ENCODE assay signal across 8 cellular contexts in genomic region chr17:7217113-7217987, GRCh38. TPM values are rescaled to one million over a fixed set of nuclear protein-coding genes. Genes with fewer than 3 reads are reported as not detected.
DNase-seq lines count a peak whose midpoint lies in the region; ATAC-seq and TF ChIP-seq lines count a peak whose summit lies in the region.

No MANE protein-coding gene starts in this region.

- H3K4me3 ChIP-seq in heart right ventricle (peak overlapping the region; percentile 29 to 60 (median 52)), sigmoid colon (peak overlapping the region; percentile 54 to 67 (median 62))

- H3K4me1 ChIP-seq in heart right ventricle (peaks cover 20 to 77% (median 67%) of the 10 kb centered on the region in 9 donors), sigmoid colon (peaks cover 0 to 75% (median 66%) of the 10 kb centered on the region in 4 donors)

- WGBS in heart right ventricle, 2 donors = 4 to 6% methylated on average over 21 to 32 of the region's 32 CpGs
- WGBS in sigmoid colon, 2 donors = 4 to 11% methylated on average over 32 of the region's 32 CpGs

- H3K36me3 ChIP-seq in heart right ventricle (peaks cover 0 to 17% (median 0%) of the 10 kb centered on the region in 9 donors), sigmoid colon (peaks cover 0 to 6% (median 2%) of the 10 kb centered on the region in 4 donors)

- DNase-seq in GDM1 (lab: John Stamatoyannopoulos, UW) (peak; percentile 69), NCI-H146 (lab: John Stamatoyannopoulos, UW) (peak; percentile 51), heart right ventricle (peak; percentile 52 to 79), sigmoid colon (peak; percentile 91), pons (ENCODE audit: low spot score) (no peak), posterior vena cava (ENCODE audit: low spot score) (no peak)
- peak; percentile 47 for DNase-seq in activated naive CD8-positive, alpha-beta T cell treated with anti-CD3 and anti-CD28 coated beads, Interleukin-2, amount 10 ng/mL, durations not matched to agents 7 days and 5 days

- H3K27ac ChIP-seq in heart right ventricle (peak overlapping the region; percentile 36 to 98 (median 70)), sigmoid colon (peak overlapping the region; percentile 90 to 99 (median 98))

- peaks cover 61% of the 10 kb centered on the region for H3K4me1 Mint-ChIP-seq in activated naive CD8-positive, alpha-beta T cell treated with anti-CD3 and anti-CD28 coated beads, Interleukin-2, amount 10 ng/mL, durations not matched to agents 7 days and 5 days

- H3K27me3 ChIP-seq in heart right ventricle (no peaks in the 10 kb centered on the region), sigmoid colon (no peaks in the 10 kb centered on the region)

- no peak for ATAC-seq in activated naive CD8-positive, alpha-beta T cell treated with anti-CD3 and anti-CD28 coated beads, Interleukin-2, amount 10 ng/mL, durations not matched to agents 7 days and 5 days (ENCODE audit: low read depth)
- ATAC-seq in heart right ventricle = no peak
- ATAC-seq in HG03280 (IDR thresholded peaks at IDR 0.05; ENCODE audit: unreplicated experiment) = no peak

- peaks cover 1% of the 10 kb centered on the region for H3K36me3 Mint-ChIP-seq in activated naive CD8-positive, alpha-beta T cell treated with anti-CD3 and anti-CD28 coated beads, Interleukin-2, amount 10 ng/mL, durations not matched to agents 7 days and 5 days

- TF ChIP-seq CTCF in heart right ventricle (IDR thresholded peaks at IDR 0.05) = no peak
- TF ChIP-seq CTCF in sigmoid colon (IDR thresholded peaks at IDR 0.05) = no peak

- no peak for TF ChIP-seq EP300 in sigmoid colon (IDR thresholded peaks at IDR 0.05)

- POLR2A ChIA-PET in activated naive CD8-positive, alpha-beta T cell treated with anti-CD3 and anti-CD28 coated beads, Interleukin-2, amount 10 ng/mL, durations not matched to agents 7 days and 5 days (lab: Charles Lee) = interaction anchor here (0.5 to 8.9 kb wide), 2 partner anchors 20 to 133 kb away, joined by 3 to 162 read pairs; partner anchors contain the start of genes DVL2, GABARAP and PHF23

- H3K4me3 Mint-ChIP-seq in activated naive CD8-positive, alpha-beta T cell treated with anti-CD3 and anti-CD28 coated beads, Interleukin-2, amount 10 ng/mL, durations not matched to agents 7 days and 5 days = peak overlapping the region; percentile 97

- H3K27me3 Mint-ChIP-seq in activated naive CD8-positive, alpha-beta T cell treated with anti-CD3 and anti-CD28 coated beads, Interleukin-2, amount 10 ng/mL, durations not matched to agents 7 days and 5 days = no peaks in the 10 kb centered on the region

- intact Hi-C loops in heart right ventricle (cut with DNase I) = no loop called here
- intact Hi-C loops in sigmoid colon (cut with DNase I) = no loop called here
- intact Hi-C loops in posterior vena cava (cut with DNase I) = no loop called here

- peak overlapping the region; percentile 73 for H3K27ac Mint-ChIP-seq in activated naive CD8-positive, alpha-beta T cell treated with anti-CD3 and anti-CD28 coated beads, Interleukin-2, amount 10 ng/mL, durations not matched to agents 7 days and 5 days

- TF ChIP-seq POLR2A in sigmoid colon (IDR thresholded peaks at IDR 0.05) = no peak

- H3K9me3 ChIP-seq in heart right ventricle (no peaks in the 10 kb centered on the region), sigmoid colon (no peaks in the 10 kb centered on the region)

- no peaks in the 10 kb centered on the region for H3K9me3 Mint-ChIP-seq in activated naive CD8-positive, alpha-beta T cell treated with anti-CD3 and anti-CD28 coated beads, Interleukin-2, amount 10 ng/mL, durations not matched to agents 7 days and 5 days

RNA-seq across cellular contexts. Expression of gene DLG4, which starts 2.3 kb away (rescaled TPM):
- total RNA-seq in activated naive CD8-positive, alpha-beta T cell treated with anti-CD3 and anti-CD28 coated beads, Interleukin-2, amount 10 ng/mL, durations not matched to agents 7 days and 5 days = 10 to 100 TPM; 21.2 to 22.4 TPM
- 10 to 100 TPM; 13.0 to 22.1 (median 16.7) TPM for total RNA-seq in heart right ventricle
- 10 to 100 TPM in 1 of 2 donors, 1 to 10 TPM in 1; 5.4 to 27.8 TPM for polyA plus RNA-seq in heart right ventricle
- 10 to 100 TPM; 14.6 to 27.4 (median 16.7) TPM for total RNA-seq in sigmoid colon
- 1 to 10 TPM; 1.6 to 8.3 (median 5.4) TPM for polyA plus RNA-seq in sigmoid colon
- total RNA-seq in posterior vena cava = 10 to 100 TPM; 20.8 to 21.2 TPM

RNA-seq across cellular contexts. Expression of gene ACADVL, which starts 2.4 kb away (rescaled TPM):
- 100 to 1,000 TPM; 417 to 434 TPM for total RNA-seq in activated naive CD8-positive, alpha-beta T cell treated with anti-CD3 and anti-CD28 coated beads, Interleukin-2, amount 10 ng/mL, durations not matched to agents 7 days and 5 days
- 1,000 to 10,000 TPM in 7 of 10 donors, 100 to 1,000 TPM in 3; 951 to 2,054 (median 1,322) TPM for total RNA-seq in heart right ventricle
- polyA plus RNA-seq in heart right ventricle = 1,000 to 10,000 TPM in 1 of 2 donors, 100 to 1,000 TPM in 1; 807 to 4,806 TPM
- 100 to 1,000 TPM; 311 to 569 (median 338) TPM for total RNA-seq in sigmoid colon
- 100 to 1,000 TPM; 211 to 587 (median 491) TPM for polyA plus RNA-seq in sigmoid colon
- total RNA-seq in posterior vena cava = 100 to 1,000 TPM; 444 to 567 TPM

RNA-seq across cellular contexts. Expression of gene DVL2, which starts 17.0 kb away (rescaled TPM):
- total RNA-seq in activated naive CD8-positive, alpha-beta T cell treated with anti-CD3 and anti-CD28 coated beads, Interleukin-2, amount 10 ng/mL, durations not matched to agents 7 days and 5 days = 10 to 100 TPM; 62.1 to 67.3 TPM
- total RNA-seq in heart right ventricle (10 to 100 TPM; 14.1 to 25.6 (median 18.0) TPM), sigmoid colon (10 to 100 TPM; 36.4 to 56.2 (median 41.8) TPM), posterior vena cava (10 to 100 TPM; 21.9 to 26.7 TPM)
- polyA plus RNA-seq in heart right ventricle (10 to 100 TPM in 1 of 2 donors, 1 to 10 TPM in 1; 10.0 to 23.0 TPM), sigmoid colon (10 to 100 TPM; 12.0 to 30.7 (median 13.2) TPM)

RNA-seq across cellular contexts. Expression of gene PHF23, which starts 21.9 kb away (rescaled TPM):
- 10 to 100 TPM; 49.9 to 50.4 TPM for total RNA-seq in activated naive CD8-positive, alpha-beta T cell treated with anti-CD3 and anti-CD28 coated beads, Interleukin-2, amount 10 ng/mL, durations not matched to agents 7 days and 5 days
- total RNA-seq in heart right ventricle (10 to 100 TPM; 17.7 to 24.5 (median 22.6) TPM), sigmoid colon (10 to 100 TPM; 23.1 to 45.4 (median 35.4) TPM), posterior vena cava (10 to 100 TPM; 20.4 to 27.5 TPM)
- polyA plus RNA-seq in heart right ventricle (10 to 100 TPM; 16.1 to 25.0 TPM), sigmoid colon (10 to 100 TPM; 40.7 to 45.6 (median 45.1) TPM)

RNA-seq across cellular contexts. Expression of gene GABARAP, which starts 24.9 kb away (rescaled TPM):
- 100 to 1,000 TPM; 244 to 251 TPM for total RNA-seq in activated naive CD8-positive, alpha-beta T cell treated with anti-CD3 and anti-CD28 coated beads, Interleukin-2, amount 10 ng/mL, durations not matched to agents 7 days and 5 days
- total RNA-seq in heart right ventricle = 100 to 1,000 TPM; 440 to 567 (median 501) TPM
- 100 to 1,000 TPM; 540 to 733 TPM for polyA plus RNA-seq in heart right ventricle
- 100 to 1,000 TPM; 147 to 645 (median 552) TPM for total RNA-seq in sigmoid colon
- 1,000 to 10,000 TPM in 2 of 3 donors, 100 to 1,000 TPM in 1; 572 to 1,215 (median 1,036) TPM for polyA plus RNA-seq in sigmoid colon
- total RNA-seq in posterior vena cava = 100 to 1,000 TPM; 341 to 405 TPM

Comparison
In these comparisons a context has a peak if more than half of its experiments do, and no peak if none do; other contexts are left out.
1. DNase-seq: peak in GDM1 (single experiment), NCI-H146 (single experiment), activated naive CD8-positive, alpha-beta T cell treated with anti-CD3 and anti-CD28 coated beads, Interleukin-2, amount 10 ng/mL, durations not matched to agents 7 days and 5 days (single experiment), heart right ventricle (2 of 2) and sigmoid colon (single experiment); none in pons (single experiment) and posterior vena cava (single experiment).